Comparison of ENCODE assay signal across 27 cellular contexts in genomic region chr9:71515103-71515502, GRCh38.
"Had no signal": no experiment of that assay in that cellular context is flagged by ENCODE, and none has a peak within 500 bp of the region (broad histone marks: within the 10 kb centered on the region; RNA-seq: fewer than 3 reads in every experiment).

No MANE protein-coding gene starts in this region.

- H3K9me3 Mint-ChIP-seq: stimulated activated naive CD8-positive, alpha-beta T cell treated with anti-CD3 and anti-CD28 coated beads, Interleukin-15, Interleukin-2, amounts not matched to agents 100 ng/mL and 50 ng/mL, for 24 hours had no signal

- H3K36me3 Mint-ChIP-seq: immature natural killer cell; mesothelial cell of epicardium; naive B cell; natural killer cell treated with Interleukin-12 subunit alpha and Interleukin-12 subunit beta and Interleukin-15 and Interleukin-18, amount 100 ng/mL, for 72 hours; stimulated activated naive B cell treated with anti-CD40 and anti-IgM and Interleukin-4, amounts not matched to agents 10 μg/mL and 1 μg/mL and 100 μg/mL, for 72 hours had no signal

- H3K27me3 ChIP-seq: colonic mucosa, esophagus squamous epithelium, right atrium auricular region, sigmoid colon, suprapubic skin, transverse colon, upper lobe of right lung, uterus had no signal

- DNase-seq: colonic mucosa; effector memory CD4-positive, alpha-beta T cell; erythroblast; esophagus squamous epithelium; hypothalamus; immature natural killer cell; kidney; mesenchymal stem cell; mucosa of descending colon; naive B cell; sigmoid colon; stimulated activated CD4-positive, alpha-beta T cell treated with anti-CD3 and anti-CD28 coated beads, Interleukin-15, amount 100 ng/mL, for 24 hours; stimulated activated CD4-positive, alpha-beta T cell treated with anti-CD3 and anti-CD28 coated beads, Interleukin-2, amount 100 ng/mL, for 48 hours; stimulated activated naive B cell treated with anti-CD40 and anti-IgM and Interleukin-4, amounts not matched to agents 10 μg/mL and 1 μg/mL and 100 μg/mL, for 72 hours; transverse colon; upper lobe of right lung; uterus had no signal

- H3K4me1 ChIP-seq: colonic mucosa, prostate gland, right atrium auricular region, sigmoid colon, uterus had no signal

- H3K4me3 ChIP-seq: colonic mucosa, esophagus squamous epithelium, lung, mucosa of descending colon, prostate gland, right atrium auricular region, sigmoid colon, skin epidermis, suprapubic skin, transverse colon, upper lobe of right lung, uterus had no signal

- H3K4me1 Mint-ChIP-seq: immature natural killer cell had no signal

- H3K36me3 ChIP-seq: colonic mucosa, esophagus squamous epithelium, prostate gland, right atrium auricular region, sigmoid colon, suprapubic skin, transverse colon, upper lobe of right lung, uterus had no signal

- H3K9me3 ChIP-seq: colonic mucosa, esophagus squamous epithelium, mucosa of descending colon, prostate gland, right atrium auricular region, sigmoid colon, suprapubic skin, transverse colon, upper lobe of right lung, uterus had no signal

- H3K27ac Mint-ChIP-seq: dendritic cell treated with granulocyte-macrophage colony-stimulating factor and Interleukin-4, amounts not matched to agents 40 ng/mL and 50 ng/mL, for 4 days; immature natural killer cell; mesothelial cell of epicardium; naive B cell; natural killer cell treated with Interleukin-12 subunit alpha and Interleukin-12 subunit beta and Interleukin-15 and Interleukin-18, amount 100 ng/mL, for 72 hours; stimulated activated naive B cell treated with anti-CD40 and anti-IgM and Interleukin-4, amounts not matched to agents 10 μg/mL and 1 μg/mL and 100 μg/mL, for 72 hours; stimulated activated naive CD8-positive, alpha-beta T cell treated with anti-CD3 and anti-CD28 coated beads, Interleukin-15, Interleukin-2, amounts not matched to agents 100 ng/mL and 50 ng/mL, for 24 hours had no signal

- H3K27ac ChIP-seq: colonic mucosa, prostate gland, right atrium auricular region, sigmoid colon, suprapubic skin, transverse colon, upper lobe of right lung, uterus had no signal

- H3K4me3 Mint-ChIP-seq: dendritic cell treated with granulocyte-macrophage colony-stimulating factor and Interleukin-4, amounts not matched to agents 40 ng/mL and 50 ng/mL, for 4 days; immature natural killer cell; mesothelial cell of epicardium; naive B cell; natural killer cell treated with Interleukin-12 subunit alpha and Interleukin-12 subunit beta and Interleukin-15 and Interleukin-18, amount 100 ng/mL, for 72 hours; neural crest cell; stimulated activated naive B cell treated with anti-CD40 and anti-IgM and Interleukin-4, amounts not matched to agents 10 μg/mL and 1 μg/mL and 100 μg/mL, for 72 hours; stimulated activated naive CD8-positive, alpha-beta T cell treated with anti-CD3 and anti-CD28 coated beads, Interleukin-15, Interleukin-2, amounts not matched to agents 100 ng/mL and 50 ng/mL, for 24 hours had no signal

- H3K27me3 Mint-ChIP-seq: dendritic cell treated with granulocyte-macrophage colony-stimulating factor and Interleukin-4, amounts not matched to agents 40 ng/mL and 50 ng/mL, for 4 days had no signal
